In the genomic region with DNA sequence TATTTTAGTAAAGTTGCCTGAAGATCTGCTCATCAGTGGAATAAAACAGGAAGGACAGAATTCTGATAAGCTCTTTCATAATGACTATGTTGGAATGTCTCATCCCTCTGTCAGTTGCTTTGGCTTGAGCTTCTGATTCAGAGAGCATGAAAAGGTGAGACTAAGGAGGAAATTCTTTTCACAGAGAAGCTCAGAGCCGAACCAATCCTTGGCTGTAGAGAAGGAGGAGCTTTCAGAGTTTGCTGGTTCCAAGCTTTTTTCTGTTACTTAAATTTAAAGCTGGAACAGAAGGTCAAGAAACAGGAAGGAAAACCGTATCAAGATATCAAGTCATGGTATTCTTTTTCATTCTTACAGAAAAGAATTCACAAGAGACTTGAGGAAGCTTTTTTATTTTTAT, we compare ENCODE assay signal across 2 cellular contexts.
TF ChIP-seq lines count a peak whose summit lies in the region.

No MANE protein-coding gene starts in this region.

TF ChIP-seq in liver, 16 proteins besides CTCF, POLR2A, EP300 and RAD21:
- TF ChIP-seq NR2F2 (IDR thresholded peaks at IDR 0.05): peak; percentile 60
- no peak for TF ChIP-seq YY1 (IDR thresholded peaks at IDR 0.05)
TF ChIP-seq in liver: peak in this region for 1.

TF ChIP-seq in HepG2, 621 proteins besides CTCF, POLR2A, EP300 and RAD21:
- no peak for TF ChIP-seq ZNF274 (CRISPR knock-in tag; IDR thresholded peaks at IDR 0.05)
TF ChIP-seq in HepG2: peak in this region for 0.
